19 cellular contexts compared by ENCODE assay signal in genomic region chr17:27603870-27604794, GRCh38. TPM values are rescaled to one million over a fixed set of nuclear protein-coding genes. Genes with fewer than 3 reads are reported as not detected.
DNase-seq lines count a peak whose midpoint lies in the region; ATAC-seq and TF ChIP-seq lines count a peak whose summit lies in the region.
"Had no signal": no experiment of that assay in that cellular context is flagged by ENCODE, and none has a peak within 500 bp of the region (broad histone marks: within the 10 kb centered on the region; RNA-seq: fewer than 3 reads in every experiment).

No MANE protein-coding gene starts in this region.

- CTCF ChIA-PET in activated naive CD4-positive, alpha-beta T cell treated with anti-CD3 and anti-CD28 coated beads, Interleukin-2, amount 10 ng/mL, durations not matched to agents 7 days and 5 days (lab: Charles Lee), result interaction anchor here (0.6 to 10.6 kb wide), 18 partner anchors 7 to 368 kb away, joined by 3 to 153 read pairs (median 4); partner anchors contain the start of gene LGALS9

- H3K4me3 ChIP-seq in colonic mucosa (no peak overlapping the region), mucosa of descending colon (no peak overlapping the region)
- H3K4me3 ChIP-seq: BLaER1 treated with 17β-estradiol and CSF1 and Interleukin-3, amounts not matched to agents 10 nM and 100 nM; GM23248 had no signal

- H3K4me3 Mint-ChIP-seq in activated naive CD4-positive, alpha-beta T cell treated with anti-CD3 and anti-CD28 coated beads, Interleukin-2, amount 10 ng/mL, durations not matched to agents 7 days and 5 days, result no peak overlapping the region
- H3K4me3 Mint-ChIP-seq: CD4-positive, alpha-beta memory T cell; H9; HFFc6 had no signal

- no peaks in the 10 kb centered on the region for H3K9me3 Mint-ChIP-seq in activated naive CD4-positive, alpha-beta T cell treated with anti-CD3 and anti-CD28 coated beads, Interleukin-2, amount 10 ng/mL, durations not matched to agents 7 days and 5 days
- H3K9me3 Mint-ChIP-seq: CD4-positive, alpha-beta memory T cell; H9; HFFc6 had no signal

- TF ChIP-seq CTCF in colonic mucosa (IDR thresholded peaks at IDR 0.05) (no peak), mucosa of descending colon (IDR thresholded peaks at IDR 0.05) (no peak)

- no peaks in the 10 kb centered on the region for H3K27me3 ChIP-seq in colonic mucosa
- H3K27me3 ChIP-seq: BLaER1 treated with 17β-estradiol and CSF1 and Interleukin-3, amounts not matched to agents 10 nM and 100 nM had no signal

- H3K9ac ChIP-seq in colonic mucosa (ENCODE audit: low read depth in 2 of 2, low read length in 2 of 2), result no peak overlapping the region
- H3K9ac ChIP-seq: BLaER1 treated with 17β-estradiol and CSF1 and Interleukin-3, amounts not matched to agents 10 nM and 100 nM; GM23248; KMS-11; SK-N-SH had no signal

- peaks cover 13% of the 10 kb centered on the region for H3K4me1 Mint-ChIP-seq in activated naive CD4-positive, alpha-beta T cell treated with anti-CD3 and anti-CD28 coated beads, Interleukin-2, amount 10 ng/mL, durations not matched to agents 7 days and 5 days

- H3K36me3 ChIP-seq in colonic mucosa (no peaks in the 10 kb centered on the region), mucosa of descending colon (ENCODE audit: low read depth) (no peaks in the 10 kb centered on the region)

- H3K27ac Mint-ChIP-seq in activated naive CD4-positive, alpha-beta T cell treated with anti-CD3 and anti-CD28 coated beads, Interleukin-2, amount 10 ng/mL, durations not matched to agents 7 days and 5 days, result peak overlapping the region; percentile 7
- H3K27ac Mint-ChIP-seq: HFFc6 had no signal

- H3K27me3 Mint-ChIP-seq in activated naive CD4-positive, alpha-beta T cell treated with anti-CD3 and anti-CD28 coated beads, Interleukin-2, amount 10 ng/mL, durations not matched to agents 7 days and 5 days, result no peaks in the 10 kb centered on the region
- H3K27me3 Mint-ChIP-seq: CD4-positive, alpha-beta memory T cell had no signal

- no peak overlapping the region for H3K27ac ChIP-seq in colonic mucosa
- H3K27ac ChIP-seq: 22Rv1; BLaER1 treated with 17β-estradiol and CSF1 and Interleukin-3, amounts not matched to agents 10 nM and 100 nM; GM23248; KMS-11 had no signal

- H3K4me1 ChIP-seq in colonic mucosa, result no peaks in the 10 kb centered on the region
- H3K4me1 ChIP-seq in mucosa of descending colon (ENCODE audit: low read depth), result peaks cover 8% of the 10 kb centered on the region

- ATAC-seq in mucosa of descending colon (peak; percentile 60), GM21619 (IDR thresholded peaks at IDR 0.05; ENCODE audit: unreplicated experiment) (no peak)

- peaks cover 21% of the 10 kb centered on the region for H3K36me3 Mint-ChIP-seq in activated naive CD4-positive, alpha-beta T cell treated with anti-CD3 and anti-CD28 coated beads, Interleukin-2, amount 10 ng/mL, durations not matched to agents 7 days and 5 days

- no peak for DNase-seq in activated naive CD4-positive, alpha-beta T cell treated with anti-CD3 and anti-CD28 coated beads, Interleukin-2, amount 10 ng/mL, durations not matched to agents 7 days and 5 days
- DNase-seq in activated naive CD4-positive, alpha-beta T cell treated with anti-CD3 and anti-CD28 coated beads, Interleukin-2, amount 50 U/mL, for 16 hours, result no peak
- DNase-seq in colonic mucosa (peak; percentile 55), mucosa of descending colon (peak; percentile 49 to 57 (median 56)), ureter (ENCODE audit: low spot score) (peak; percentile 58), AG20443 (ENCODE audit: low spot score) (no peak), NCI-H2081 treated with DMSO at 0.1 percent for 48 hours (lab: John Stamatoyannopoulos, UW) (no peak)
- DNase-seq: NCI-H2029 treated with DMSO at 0.1 percent for 48 hours, SIG-M5 had no signal

- H3K9me3 ChIP-seq in colonic mucosa (no peaks in the 10 kb centered on the region), mucosa of descending colon (no peaks in the 10 kb centered on the region)
- H3K9me3 ChIP-seq: BLaER1 treated with 17β-estradiol and CSF1 and Interleukin-3, amounts not matched to agents 10 nM and 100 nM; SK-N-SH had no signal

- intact Hi-C loops in colonic mucosa (cut with DNase I), result loop anchor here (1.0 to 5.0 kb wide), 3 partner anchors 47 to 249 kb away; no protein-coding TSS in a partner anchor
- intact Hi-C loops in mucosa of descending colon (cut with DNase I, micrococcal nuclease), result loop anchor here (5.0 to 10.0 kb wide), 5 partner anchors 48 to 369 kb away; partner anchors contain the start of gene KSR1 (in 1 of the 2)

RNA-seq across cellular contexts. Expression of gene LGALS9, which starts 26.9 kb away (rescaled TPM):
- total RNA-seq in colonic mucosa (100 to 1,000 TPM; 370 to 444 TPM), mucosa of descending colon (100 to 1,000 TPM; 217 to 573 (median 482) TPM), ureter (80.7 TPM)
- total RNA-seq: G401 had no signal

Comparison
In these comparisons a context has a peak if more than half of its experiments do, and no peak if none do; other contexts are left out.
1. DNase-seq: peak in colonic mucosa (single experiment), mucosa of descending colon (3 of 3) and ureter (single experiment); none in activated naive CD4-positive, alpha-beta T cell treated with anti-CD3 and anti-CD28 coated beads, Interleukin-2, amount 10 ng/mL, durations not matched to agents 7 days and 5 days (single experiment), activated naive CD4-positive, alpha-beta T cell treated with anti-CD3 and anti-CD28 coated beads, Interleukin-2, amount 50 U/mL, for 16 hours (single experiment), AG20443 (single experiment) and NCI-H2081 treated with DMSO at 0.1 percent for 48 hours (single experiment).